ENCODE assay signal across 1 cellular context in the genomic region with DNA sequence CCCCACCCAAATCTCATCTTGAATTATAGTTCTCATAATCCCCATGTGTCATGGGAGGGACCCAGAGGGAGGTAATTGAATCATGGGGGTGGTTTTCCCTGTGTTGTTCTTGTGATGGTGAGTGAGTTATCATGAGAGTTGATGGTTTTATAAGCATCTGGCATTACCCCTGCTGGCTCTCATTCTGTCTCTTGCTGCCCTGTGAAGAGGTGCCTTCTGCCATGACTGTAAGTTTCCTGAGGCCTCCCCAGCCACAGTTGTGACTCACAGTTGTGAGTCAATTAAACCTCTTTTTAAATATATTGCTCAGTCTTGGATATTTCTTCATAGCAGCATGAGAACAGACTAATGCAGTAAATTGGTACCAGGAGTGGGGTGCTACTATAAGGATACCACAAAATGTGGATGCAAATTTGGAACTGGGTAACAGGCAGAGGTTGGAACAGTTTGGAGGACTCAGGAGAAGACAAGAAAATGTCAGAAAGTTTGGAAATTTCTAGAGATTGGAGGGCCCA.
TF ChIP-seq lines count a peak whose summit lies in the region.

No MANE protein-coding gene starts in this region.

TF ChIP-seq in K562, 482 proteins besides CTCF, POLR2A, EP300 and RAD21:
- peak; percentile 95 for TF ChIP-seq ZNF707 (CRISPR knock-in tag; conservative IDR thresholded peaks at IDR 0.05)
- 0 out of 2 replicates have a peak, but pooled peaks have one; percentile 30 for TF ChIP-seq CBX5 (IDR thresholded peaks at IDR 0.05; ENCODE audit: borderline replicate concordance, low read depth)
